ENCODE assay signal across 24 cellular contexts in genomic region chr22:33969052-33969451, GRCh38. TPM values are rescaled to one million over a fixed set of nuclear protein-coding genes. Genes with fewer than 3 reads are reported as not detected.
DNase-seq lines count a peak whose midpoint lies in the region; ATAC-seq, FAIRE-seq and TF ChIP-seq lines count a peak whose summit lies in the region.
"Had no signal": no experiment of that assay in that cellular context is flagged by ENCODE, and none has a peak within 500 bp of the region (broad histone marks: within the 10 kb centered on the region; RNA-seq: fewer than 3 reads in every experiment).

No MANE protein-coding gene starts in this region.

- POLR2A ChIA-PET in activated CD4-positive, alpha-beta memory T cell treated with anti-CD3 and anti-CD28 coated beads for 36 hours (lab: Charles Lee) = no interaction called here

- no peaks in the 10 kb centered on the region for H3K36me3 ChIP-seq in GM23338 (ENCODE audit: insufficient read depth)
- H3K36me3 ChIP-seq: gastroesophageal sphincter, vagina had no signal

- peak; percentile 8 for FAIRE-seq in RCC 7860 (lab: Jason Lieb, UNC)

- H3F3A ChIP-seq in GM23338 (replicated peaks; ENCODE audit: low read depth) = no peaks in the 10 kb centered on the region

- no peaks in the 10 kb centered on the region for H3K9me2 ChIP-seq in GM23338 (ENCODE audit: insufficient read depth)

- H3K4me2 ChIP-seq in GM23338 = no peak overlapping the region

- H2AFZ ChIP-seq in GM23338 = no peak overlapping the region

- H3K9me3 Mint-ChIP-seq in GM23338 = peaks cover 8% of the 10 kb centered on the region; the same call in 1 of the 3 replicates
- H3K9me3 Mint-ChIP-seq in activated CD4-positive, alpha-beta memory T cell treated with anti-CD3 and anti-CD28 coated beads for 36 hours = no peaks in the 10 kb centered on the region
- no peaks in the 10 kb centered on the region for H3K9me3 Mint-ChIP-seq in activated T-cell treated with anti-CD3 and anti-CD28 coated beads, Interleukin-2, amount 50 U/mL, for 4 hours
- H3K9me3 Mint-ChIP-seq: H9 had no signal

- no peaks in the 10 kb centered on the region for H3K27me3 ChIP-seq in GM23338 (ENCODE audit: insufficient read depth)
- H3K27me3 ChIP-seq: vagina had no signal

- DNase-seq in GM23338 (ENCODE audit: low spot score) = peak; percentile 39
- peak; percentile 68 for DNase-seq in RCC 7860 (ENCODE audit: low spot score)
- peak; percentile 3 for DNase-seq in fibroblast of mammary gland (ENCODE audit: low read depth)
- peak; percentile 25 for DNase-seq in left kidney (ENCODE audit: low read depth, low spot score)
- DNase-seq in amniotic stem cell (lab: John Stamatoyannopoulos, UW) = no peak
- no peak for DNase-seq in activated CD4-positive, alpha-beta memory T cell treated with anti-CD3 and anti-CD28 coated beads for 36 hours
- DNase-seq in activated T-cell treated with anti-CD3 and anti-CD28 coated beads, Interleukin-2, amount 50 U/mL, for 4 hours = no peak
- no peak for DNase-seq in D341Med (ENCODE audit: low spot score)
- DNase-seq: activated CD4-positive, alpha-beta T cell treated with anti-CD3 and anti-CD28 coated beads for 1 hour; activated naive CD4-positive, alpha-beta T cell treated with anti-CD3 and anti-CD28 coated beads, Interleukin-2, amount 50 U/mL, for 16 hours; activated T-cell treated with anti-CD3 and anti-CD28 coated beads, Interleukin-2, amount 50 U/mL, for 48 hours; anterior cingulate cortex; erythroblast; H9; MM.1S; NCI-H146; NCI-H69; psoas muscle; Right ventricle myocardium superior; substantia nigra had no signal

- no peak for ATAC-seq in GM23338
- ATAC-seq in activated T-cell treated with anti-CD3 and anti-CD28 coated beads, Interleukin-2, amount 50 U/mL, for 4 hours = no peak
- ATAC-seq: gastroesophageal sphincter, psoas muscle had no signal

- CTCF ChIA-PET in activated CD4-positive, alpha-beta memory T cell treated with anti-CD3 and anti-CD28 coated beads for 36 hours (lab: Charles Lee) = no interaction called here

- no peaks in the 10 kb centered on the region for H3K27me3 Mint-ChIP-seq in GM23338 (ENCODE audit: insufficient read depth, low read depth, poor library complexity)
- H3K27me3 Mint-ChIP-seq in activated CD4-positive, alpha-beta memory T cell treated with anti-CD3 and anti-CD28 coated beads for 36 hours = no peaks in the 10 kb centered on the region
- peaks cover 2% of the 10 kb centered on the region for H3K27me3 Mint-ChIP-seq in activated T-cell treated with anti-CD3 and anti-CD28 coated beads, Interleukin-2, amount 50 U/mL, for 4 hours (ENCODE audit: low read depth)

- peaks cover 5% of the 10 kb centered on the region for H3K4me1 ChIP-seq in GM23338 (ENCODE audit: insufficient read depth)
- H3K4me1 ChIP-seq: gastroesophageal sphincter, psoas muscle, vagina had no signal

- H3K4me1 Mint-ChIP-seq in GM23338 = peaks cover 2% of the 10 kb centered on the region; the same call in 1 of the 3 replicates
- H3K4me1 Mint-ChIP-seq in activated CD4-positive, alpha-beta memory T cell treated with anti-CD3 and anti-CD28 coated beads for 36 hours (ENCODE audit: low read depth) = no peaks in the 10 kb centered on the region
- H3K4me1 Mint-ChIP-seq in activated T-cell treated with anti-CD3 and anti-CD28 coated beads, Interleukin-2, amount 50 U/mL, for 4 hours (ENCODE audit: low read depth) = no peaks in the 10 kb centered on the region
- H3K4me1 Mint-ChIP-seq: central memory CD8-positive, alpha-beta T cell had no signal

- H3K27ac Mint-ChIP-seq in GM23338 = no peak overlapping the region
- H3K27ac Mint-ChIP-seq in activated CD4-positive, alpha-beta memory T cell treated with anti-CD3 and anti-CD28 coated beads for 36 hours = no peak overlapping the region
- H3K27ac Mint-ChIP-seq: H9 had no signal

- no peaks in the 10 kb centered on the region for H3K79me2 ChIP-seq in GM23338 (replicated peaks; ENCODE audit: insufficient read depth)

- H3K4me3 Mint-ChIP-seq in GM23338 = no peak overlapping the region
- H3K4me3 Mint-ChIP-seq in activated CD4-positive, alpha-beta memory T cell treated with anti-CD3 and anti-CD28 coated beads for 36 hours = no peak overlapping the region
- H3K4me3 Mint-ChIP-seq in activated T-cell treated with anti-CD3 and anti-CD28 coated beads, Interleukin-2, amount 50 U/mL, for 4 hours = no peak overlapping the region
- H3K4me3 Mint-ChIP-seq: central memory CD8-positive, alpha-beta T cell; H9 had no signal

- no peak overlapping the region for H3K27ac ChIP-seq in GM23338 (ENCODE audit: low read depth)
- H3K27ac ChIP-seq: C4-2B, gastroesophageal sphincter, psoas muscle, vagina had no signal

- no peaks in the 10 kb centered on the region for H4K20me1 ChIP-seq in GM23338 (replicated peaks; ENCODE audit: insufficient read depth)

- TF ChIP-seq CTCF in GM23338 (conservative IDR thresholded peaks at IDR 0.05; ENCODE audit: low read depth in 2 of 2) (no peak), fibroblast of mammary gland (conservative IDR thresholded peaks at IDR 0.05; ENCODE audit: control insufficient read depth, insufficient read depth, low read depth, low read length) (no peak)

- H3K36me3 Mint-ChIP-seq in GM23338 (ENCODE audit: low read depth) = no peaks in the 10 kb centered on the region
- H3K36me3 Mint-ChIP-seq in activated CD4-positive, alpha-beta memory T cell treated with anti-CD3 and anti-CD28 coated beads for 36 hours = no peaks in the 10 kb centered on the region
- H3K36me3 Mint-ChIP-seq in activated T-cell treated with anti-CD3 and anti-CD28 coated beads, Interleukin-2, amount 50 U/mL, for 4 hours (ENCODE audit: insufficient read depth) = no peaks in the 10 kb centered on the region

- no peak overlapping the region for H3K4me3 ChIP-seq in GM23338
- H3K4me3 ChIP-seq in fibroblast of mammary gland (ENCODE audit: control insufficient read depth, low read depth, low read length) = no peak overlapping the region
- H3K4me3 ChIP-seq: gastroesophageal sphincter, psoas muscle, vagina had no signal

- intact Hi-C loops in activated CD4-positive, alpha-beta memory T cell treated with anti-CD3 and anti-CD28 coated beads for 36 hours (cut with micrococcal nuclease) = no loop called here

TF ChIP-seq in GM23338, 12 proteins besides CTCF, POLR2A, EP300 and RAD21 (continues in another document):
- no peak for TF ChIP-seq REST (IDR thresholded peaks at IDR 0.05; ENCODE audit: unreplicated experiment)
- TF ChIP-seq EZH2 (IDR thresholded peaks at IDR 0.05; ENCODE audit: low read depth, unreplicated experiment) = no peak

RNA-seq across cellular contexts. Expression of gene LARGE1, which starts 48.8 kb away (rescaled TPM):
- total RNA-seq in GM23338 (2014; rRNA removed; shearing (Covaris generic)) = 62.4 and 75.6 TPM in 2 replicates
- 12.8 and 13.5 TPM in 2 replicates for polyA plus RNA-seq in GM23338 (2016; fragmentation: Nextera tagmentation; extraction: Ambion mirVana)
- 1 to 10 TPM in 1 of 2 experiments, under 1 TPM in 1; 0.81 to 2.0 TPM for total RNA-seq in activated CD4-positive, alpha-beta memory T cell treated with anti-CD3 and anti-CD28 coated beads for 36 hours
- 1 to 10 TPM in 2 of 3 donors, under 1 TPM in 1; 0.73 to 2.2 (median 1.0) TPM for total RNA-seq in activated T-cell treated with anti-CD3 and anti-CD28 coated beads, Interleukin-2, amount 50 U/mL, for 4 hours

Comparison
In these comparisons a context has a peak if more than half of its experiments do, and no peak if none do; other contexts are left out.
1. DNase-seq: peak in GM23338 (single experiment), RCC 7860 (single experiment), fibroblast of mammary gland (single experiment) and left kidney (single experiment); none in amniotic stem cell (single experiment), activated CD4-positive, alpha-beta memory T cell treated with anti-CD3 and anti-CD28 coated beads for 36 hours (single experiment), activated T-cell treated with anti-CD3 and anti-CD28 coated beads, Interleukin-2, amount 50 U/mL, for 4 hours (single experiment) and D341Med (single experiment).
2. RNA of gene LARGE1, which starts 48.8 kb away (total RNA-seq): 62.4 to 75.6 TPM in GM23338; 0.81 to 2.0 TPM in activated CD4-positive, alpha-beta memory T cell treated with anti-CD3 and anti-CD28 coated beads for 36 hours and 0.73 to 2.2 TPM in activated T-cell treated with anti-CD3 and anti-CD28 coated beads, Interleukin-2, amount 50 U/mL, for 4 hours; every median in the first group is over 10 times any median in the second.